Comparison of ENCODE assay signal across 8 cellular contexts in genomic region chr20:35697696-35698297, GRCh38. TPM values are rescaled to one million over a fixed set of nuclear protein-coding genes. Genes with fewer than 3 reads are reported as not detected.
DNase-seq lines count a peak whose midpoint lies in the region; ATAC-seq and TF ChIP-seq lines count a peak whose summit lies in the region.

No MANE protein-coding gene starts in this region.

- peaks cover 2% of the 10 kb centered on the region for H3K79me1 ChIP-seq in mesendoderm (ENCODE audit: low read length)

- no peaks in the 10 kb centered on the region for H3K4me1 ChIP-seq in mesendoderm (ENCODE audit: control insufficient read depth, low read depth, low read length)

- no peak overlapping the region for H3K23ac ChIP-seq in mesendoderm (ENCODE audit: low read length)

- ATAC-seq in stimulated activated naive CD8-positive, alpha-beta T cell treated with anti-CD3 and anti-CD28 coated beads, Interleukin-15, Interleukin-2, amounts not matched to agents 100 U/mL and 50 U/mL, for 24 hours: no peak
- ATAC-seq in HG02870 (IDR thresholded peaks at IDR 0.05; ENCODE audit: unreplicated experiment): no peak
- no peak for ATAC-seq in HG02885 (IDR thresholded peaks at IDR 0.05; ENCODE audit: poor library complexity, unreplicated experiment)

- H3K4ac ChIP-seq in mesendoderm (ENCODE audit: low read depth, low read length): no peak overlapping the region

- no peaks in the 10 kb centered on the region for H3K9me3 Mint-ChIP-seq in stimulated activated naive CD8-positive, alpha-beta T cell treated with anti-CD3 and anti-CD28 coated beads, Interleukin-15, Interleukin-2, amounts not matched to agents 100 ng/mL and 50 ng/mL, for 24 hours

- no peak overlapping the region for H4K5ac ChIP-seq in mesendoderm (ENCODE audit: low read length)

- H3K79me2 ChIP-seq in mesendoderm (ENCODE audit: control insufficient read depth, insufficient read depth, low read length): peaks cover 1% of the 10 kb centered on the region

- no peaks in the 10 kb centered on the region for H3K27me3 ChIP-seq in mesendoderm (ENCODE audit: insufficient read depth, low read length, poor library complexity)

- peak overlapping the region; percentile 95 for H3K4me3 Mint-ChIP-seq in stimulated activated naive CD8-positive, alpha-beta T cell treated with anti-CD3 and anti-CD28 coated beads, Interleukin-15, Interleukin-2, amounts not matched to agents 100 ng/mL and 50 ng/mL, for 24 hours

- no peaks in the 10 kb centered on the region for H3K27me3 Mint-ChIP-seq in stimulated activated naive CD8-positive, alpha-beta T cell treated with anti-CD3 and anti-CD28 coated beads, Interleukin-15, Interleukin-2, amounts not matched to agents 100 ng/mL and 50 ng/mL, for 24 hours

- H4K8ac ChIP-seq in mesendoderm (ENCODE audit: low read depth, low read length): no peak overlapping the region

- H2BK15ac ChIP-seq in mesendoderm (replicated peaks; ENCODE audit: low read depth): no peak overlapping the region

- H3K27ac Mint-ChIP-seq in stimulated activated naive CD8-positive, alpha-beta T cell treated with anti-CD3 and anti-CD28 coated beads, Interleukin-15, Interleukin-2, amounts not matched to agents 100 ng/mL and 50 ng/mL, for 24 hours: peak overlapping the region; percentile 91

- H3K4me1 Mint-ChIP-seq in stimulated activated naive CD8-positive, alpha-beta T cell treated with anti-CD3 and anti-CD28 coated beads, Interleukin-15, Interleukin-2, amounts not matched to agents 100 ng/mL and 50 ng/mL, for 24 hours (ENCODE audit: low read depth): peaks cover 38% of the 10 kb centered on the region

- H3K56ac ChIP-seq in mesendoderm (ENCODE audit: low read length): no peak overlapping the region

- in situ Hi-C loops in astrocyte of the spinal cord (cut with HindIII; ENCODE audit: low sequenced_read_pairs): no loop called here

- H2AK5ac ChIP-seq in mesendoderm (ENCODE audit: low read length): no peak overlapping the region

- H2BK120ac ChIP-seq in mesendoderm (ENCODE audit: low read depth, low read length): no peak overlapping the region

- no peak overlapping the region for H2BK5ac ChIP-seq in mesendoderm (ENCODE audit: low read length)

- peak overlapping the region; percentile 15 for H3K9ac ChIP-seq in mesendoderm (ENCODE audit: low read length)

- H3K4me3 ChIP-seq in astrocyte of the spinal cord (ENCODE audit: low read depth, low read length): peak overlapping the region; percentile 91
- no peak overlapping the region for H3K4me3 ChIP-seq in mesendoderm (ENCODE audit: low read length)

- H3K18ac ChIP-seq in mesendoderm (ENCODE audit: low read length): no peak overlapping the region

- no peak overlapping the region for H3K27ac ChIP-seq in mesendoderm (ENCODE audit: low read depth, low read length)
- no peak overlapping the region for H3K27ac ChIP-seq in caudate nucleus (ENCODE audit: low read depth, low read length)

- 100% methylated on average over 1 of the region's 9 CpGs for WGBS in mesendoderm (ENCODE audit: extremely low coverage, insufficient coverage, low lambda C conversion rate)

- DNase-seq in stimulated activated naive CD8-positive, alpha-beta T cell treated with anti-CD3 and anti-CD28 coated beads, Interleukin-15, Interleukin-2, amounts not matched to agents 100 U/mL and 50 U/mL, for 24 hours: no peak
- DNase-seq in astrocyte of the spinal cord (ENCODE audit: low read depth, low spot score) (no peak), mesendoderm (no peak), RKO (ENCODE audit: low spot score) (no peak), caudate nucleus (lab: John Stamatoyannopoulos, UW) (no peak)

- peaks cover 42% of the 10 kb centered on the region for H3K36me3 Mint-ChIP-seq in stimulated activated naive CD8-positive, alpha-beta T cell treated with anti-CD3 and anti-CD28 coated beads, Interleukin-15, Interleukin-2, amounts not matched to agents 100 ng/mL and 50 ng/mL, for 24 hours (ENCODE audit: low read depth)

- H3K4me2 ChIP-seq in mesendoderm (ENCODE audit: low read length): no peak overlapping the region

- H3K36me3 ChIP-seq in mesendoderm (ENCODE audit: control insufficient read depth, insufficient read depth, low read length): no peaks in the 10 kb centered on the region

- no peak for TF ChIP-seq CTCF in astrocyte of the spinal cord (IDR thresholded peaks at IDR 0.05; ENCODE audit: low read depth, low read length)

RNA-seq across cellular contexts. Expression of gene NFS1, which starts 1.4 kb away (rescaled TPM):
- polyA plus RNA-seq in mesendoderm (2013, experiment 1 of 2): 10.9 TPM
- 10.8 TPM for polyA plus RNA-seq in mesendoderm (2013, experiment 2 of 2)

RNA-seq across cellular contexts. Expression of gene ROMO1, which starts 1.4 kb away (rescaled TPM):
- polyA plus RNA-seq in mesendoderm (2013, experiment 1 of 2): 511 TPM
- polyA plus RNA-seq in mesendoderm (2013, experiment 2 of 2): 508 TPM

RNA-seq across cellular contexts. Expression of gene CPNE1, which starts 33.1 kb away (rescaled TPM):
- polyA plus RNA-seq in mesendoderm (2013, experiment 1 of 2): 85.8 TPM
- polyA plus RNA-seq in mesendoderm (2013, experiment 2 of 2): 78.6 TPM

RNA-seq across cellular contexts. Expression of gene RBM12, which starts 33.1 kb away (rescaled TPM):
- 171 TPM for polyA plus RNA-seq in mesendoderm (2013, experiment 1 of 2)
- 168 TPM for polyA plus RNA-seq in mesendoderm (2013, experiment 2 of 2)

RNA-seq across cellular contexts. Expression of gene RBM39, which starts 44.3 kb away (rescaled TPM):
- polyA plus RNA-seq in mesendoderm (2013, experiment 1 of 2): 170 TPM
- polyA plus RNA-seq in mesendoderm (2013, experiment 2 of 2): 173 TPM
